31 cellular contexts compared by ENCODE assay signal in genomic region chrX:112094729-112095128, GRCh38. TPM values are rescaled to one million over a fixed set of nuclear protein-coding genes. Genes with fewer than 3 reads are reported as not detected.
"Had no signal": no experiment of that assay in that cellular context is flagged by ENCODE, and none has a peak within 500 bp of the region (broad histone marks: within the 10 kb centered on the region; RNA-seq: fewer than 3 reads in every experiment).

No MANE protein-coding gene starts in this region.

- H3K9me3 Mint-ChIP-seq: activated CD4-positive, alpha-beta memory T cell treated with anti-CD3 and anti-CD28 coated beads, Interleukin-2, amount 10 ng/mL, durations not matched to agents 7 days and 5 days; activated CD4-positive, alpha-beta T cell treated with anti-CD3 and anti-CD28 coated beads, Interleukin-2, amount 10 ng/mL, durations not matched to agents 7 days and 5 days; activated naive CD8-positive, alpha-beta T cell treated with anti-CD3 and anti-CD28 coated beads, Interleukin-2, amount 50 U/mL, for 24 hours; activated T-helper 17 cell treated with anti-CD3 and anti-CD28 coated beads, Interleukin-2, amount 50 U/mL, for 72 hours; central memory CD8-positive, alpha-beta T cell; dendritic cell treated with granulocyte-macrophage colony-stimulating factor and Interleukin-4, amounts not matched to agents 40 ng/mL and 50 ng/mL, for 4 days; neural crest cell; WTC11 had no signal

- H3K9me3 ChIP-seq: esophagus squamous epithelium, tibial nerve had no signal

- ATAC-seq: activated naive CD8-positive, alpha-beta T cell treated with anti-CD3 and anti-CD28 coated beads, Interleukin-2, amount 50 U/mL, for 24 hours; activated T-cell treated with anti-CD3 and anti-CD28 coated beads, Interleukin-2, amount 50 U/mL, for 4 hours; activated T-helper 17 cell treated with anti-CD3 and anti-CD28 coated beads, Interleukin-2, amount 50 U/mL, for 72 hours; heart right ventricle; naive thymus-derived CD4-positive, alpha-beta T cell; WTC11 had no signal

- H3K27me3 Mint-ChIP-seq: activated CD4-positive, alpha-beta memory T cell treated with anti-CD3 and anti-CD28 coated beads, Interleukin-2, amount 10 ng/mL, durations not matched to agents 7 days and 5 days; activated CD4-positive, alpha-beta T cell treated with anti-CD3 and anti-CD28 coated beads, Interleukin-2, amount 10 ng/mL, durations not matched to agents 7 days and 5 days; activated naive CD8-positive, alpha-beta T cell treated with anti-CD3 and anti-CD28 coated beads, Interleukin-2, amount 50 U/mL, for 24 hours; activated T-helper 17 cell treated with anti-CD3 and anti-CD28 coated beads, Interleukin-2, amount 50 U/mL, for 72 hours; central memory CD8-positive, alpha-beta T cell; dendritic cell treated with granulocyte-macrophage colony-stimulating factor and Interleukin-4, amounts not matched to agents 40 ng/mL and 50 ng/mL, for 4 days had no signal

- DNase-seq: activated CD4-positive, alpha-beta memory T cell treated with anti-CD3 and anti-CD28 coated beads, Interleukin-2, amount 10 ng/mL, durations not matched to agents 7 days and 5 days; activated CD4-positive, alpha-beta T cell treated with anti-CD3 and anti-CD28 coated beads for 1 hour; activated CD4-positive, alpha-beta T cell treated with anti-CD3 and anti-CD28 coated beads, Interleukin-2, amount 10 ng/mL, durations not matched to agents 7 days and 5 days; activated gamma-delta T cell treated with Interleukin-2 at 50 U/mL for 16 hours; activated naive CD4-positive, alpha-beta T cell treated with anti-CD3 and anti-CD28 coated beads, Interleukin-2, amount 50 U/mL, for 16 hours; activated naive CD8-positive, alpha-beta T cell treated with anti-CD3 and anti-CD28 coated beads, Interleukin-2, amount 50 U/mL, for 24 hours; activated T-cell treated with anti-CD3 and anti-CD28 coated beads, Interleukin-2, amount 50 U/mL, for 4 hours; amygdala; esophagus squamous epithelium; foreskin melanocyte; heart right ventricle; midbrain; naive thymus-derived CD4-positive, alpha-beta T cell; nucleus accumbens; stimulated activated CD4-positive, alpha-beta T cell treated with anti-CD3 and anti-CD28 coated beads, Interleukin-15, amount 100 ng/mL, for 24 hours; stimulated activated naive CD4-positive, alpha-beta T cell treated with Interleukin-2 at 50 U/mL for 16 hours had no signal

- H3K4me3 ChIP-seq: esophagus squamous epithelium, heart right ventricle, right atrium auricular region, smooth muscle cell, tibial nerve had no signal

- H3K27ac ChIP-seq: esophagus squamous epithelium, heart right ventricle, right atrium auricular region, tibial nerve had no signal

- H3K27ac Mint-ChIP-seq: activated CD4-positive, alpha-beta memory T cell treated with anti-CD3 and anti-CD28 coated beads, Interleukin-2, amount 10 ng/mL, durations not matched to agents 7 days and 5 days; activated CD4-positive, alpha-beta T cell treated with anti-CD3 and anti-CD28 coated beads, Interleukin-2, amount 10 ng/mL, durations not matched to agents 7 days and 5 days; activated naive CD8-positive, alpha-beta T cell treated with anti-CD3 and anti-CD28 coated beads, Interleukin-2, amount 50 U/mL, for 24 hours; activated T-helper 17 cell treated with anti-CD3 and anti-CD28 coated beads, Interleukin-2, amount 50 U/mL, for 72 hours; dendritic cell treated with granulocyte-macrophage colony-stimulating factor and Interleukin-4, amounts not matched to agents 40 ng/mL and 50 ng/mL, for 4 days; naive thymus-derived CD4-positive, alpha-beta T cell; WTC11 had no signal

- H3K4me1 ChIP-seq: esophagus squamous epithelium, heart right ventricle, right atrium auricular region, tibial nerve had no signal

- H3K4me3 Mint-ChIP-seq: activated CD4-positive, alpha-beta memory T cell treated with anti-CD3 and anti-CD28 coated beads, Interleukin-2, amount 10 ng/mL, durations not matched to agents 7 days and 5 days; activated CD4-positive, alpha-beta T cell treated with anti-CD3 and anti-CD28 coated beads, Interleukin-2, amount 10 ng/mL, durations not matched to agents 7 days and 5 days; activated naive CD8-positive, alpha-beta T cell treated with anti-CD3 and anti-CD28 coated beads, Interleukin-2, amount 50 U/mL, for 24 hours; activated T-cell treated with anti-CD3 and anti-CD28 coated beads, Interleukin-2, amount 50 U/mL, for 4 hours; activated T-helper 17 cell treated with anti-CD3 and anti-CD28 coated beads, Interleukin-2, amount 50 U/mL, for 72 hours; central memory CD8-positive, alpha-beta T cell; dendritic cell treated with granulocyte-macrophage colony-stimulating factor and Interleukin-4, amounts not matched to agents 40 ng/mL and 50 ng/mL, for 4 days; naive thymus-derived CD4-positive, alpha-beta T cell; neural crest cell; WTC11 had no signal

- H3K36me3 ChIP-seq: esophagus squamous epithelium, heart right ventricle, right atrium auricular region, tibial nerve had no signal

- H3K36me3 Mint-ChIP-seq: naive thymus-derived CD4-positive, alpha-beta T cell; WTC11 had no signal

- H3K27me3 ChIP-seq: esophagus squamous epithelium had no signal

- H3K4me1 Mint-ChIP-seq: activated CD4-positive, alpha-beta memory T cell treated with anti-CD3 and anti-CD28 coated beads, Interleukin-2, amount 10 ng/mL, durations not matched to agents 7 days and 5 days; activated CD4-positive, alpha-beta T cell treated with anti-CD3 and anti-CD28 coated beads, Interleukin-2, amount 10 ng/mL, durations not matched to agents 7 days and 5 days; activated naive CD8-positive, alpha-beta T cell treated with anti-CD3 and anti-CD28 coated beads, Interleukin-2, amount 50 U/mL, for 24 hours; activated T-helper 17 cell treated with anti-CD3 and anti-CD28 coated beads, Interleukin-2, amount 50 U/mL, for 72 hours; central memory CD8-positive, alpha-beta T cell; naive thymus-derived CD4-positive, alpha-beta T cell; neural crest cell; WTC11 had no signal

- H3K4me2 ChIP-seq: smooth muscle cell had no signal

- FAIRE-seq: bronchial epithelial cell had no signal

RNA-seq across cellular contexts. Expression of gene RTL4, which starts 11.9 kb away (rescaled TPM):
- total RNA-seq: activated CD4-positive, alpha-beta memory T cell treated with anti-CD3 and anti-CD28 coated beads, Interleukin-2, amount 10 ng/mL, durations not matched to agents 7 days and 5 days; activated CD4-positive, alpha-beta T cell treated with anti-CD3 and anti-CD28 coated beads, Interleukin-2, amount 10 ng/mL, durations not matched to agents 7 days and 5 days; activated T-cell treated with anti-CD3 and anti-CD28 coated beads, Interleukin-2, amount 50 U/mL, for 4 hours; activated T-helper 17 cell treated with anti-CD3 and anti-CD28 coated beads, Interleukin-2, amount 50 U/mL, for 72 hours; bronchial epithelial cell; esophagus squamous epithelium; glomerular endothelial cell; heart right ventricle; kidney epithelial cell; lower leg skin; naive thymus-derived CD4-positive, alpha-beta T cell; neural crest cell; pulmonary artery endothelial cell; right atrium auricular region; smooth muscle cell; temporal lobe; tibial nerve; ureter had no signal
- polyA plus RNA-seq: heart right ventricle; naive thymus-derived CD4-positive, alpha-beta T cell; smooth muscle cell had no signal

RNA-seq across cellular contexts. Expression of gene TRPC5, which starts 12.2 kb away (rescaled TPM):
- total RNA-seq: activated CD4-positive, alpha-beta memory T cell treated with anti-CD3 and anti-CD28 coated beads, Interleukin-2, amount 10 ng/mL, durations not matched to agents 7 days and 5 days; activated CD4-positive, alpha-beta T cell treated with anti-CD3 and anti-CD28 coated beads, Interleukin-2, amount 10 ng/mL, durations not matched to agents 7 days and 5 days; activated T-cell treated with anti-CD3 and anti-CD28 coated beads, Interleukin-2, amount 50 U/mL, for 4 hours; activated T-helper 17 cell treated with anti-CD3 and anti-CD28 coated beads, Interleukin-2, amount 50 U/mL, for 72 hours; esophagus squamous epithelium; glomerular endothelial cell; heart right ventricle; kidney epithelial cell; lower leg skin; naive thymus-derived CD4-positive, alpha-beta T cell; neural crest cell; pulmonary artery endothelial cell; smooth muscle cell; tibial nerve; ureter had no signal
- polyA plus RNA-seq: heart right ventricle had no signal
